ENCODE assay signal across 8 cellular contexts in genomic region chr4:123588631-123589223, GRCh38.
DNase-seq lines count a peak whose midpoint lies in the region; ATAC-seq lines count a peak whose summit lies in the region.

No MANE protein-coding gene starts in this region.

- no peaks in the 10 kb centered on the region for H3K27me3 Mint-ChIP-seq in stimulated activated naive CD8-positive, alpha-beta T cell treated with anti-CD3 and anti-CD28 coated beads, Interleukin-15, amount 100 ng/mL, for 72 hours
- H3K27me3 Mint-ChIP-seq in effector memory CD8-positive, alpha-beta T cell: no peaks in the 10 kb centered on the region

- DNase-seq in NCI-H526 (lab: John Stamatoyannopoulos, UW): peak; percentile 91 to 97
- DNase-seq in foreskin melanocyte: peak; percentile 93
- no peak for DNase-seq in stimulated activated naive CD8-positive, alpha-beta T cell treated with anti-CD3 and anti-CD28 coated beads, Interleukin-15, amount 100 ng/mL, for 72 hours
- no peak for DNase-seq in effector memory CD8-positive, alpha-beta T cell
- no peak for DNase-seq in posterior vena cava (ENCODE audit: low spot score)
- DNase-seq in RKO (ENCODE audit: low spot score): no peak

- peak; percentile 85 for ATAC-seq in GM18520 (IDR thresholded peaks at IDR 0.05; ENCODE audit: unreplicated experiment)
- ATAC-seq in HG02759 (IDR thresholded peaks at IDR 0.05; ENCODE audit: unreplicated experiment): peak; percentile 79
- ATAC-seq in stimulated activated naive CD8-positive, alpha-beta T cell treated with anti-CD3 and anti-CD28 coated beads, Interleukin-15, amount 100 ng/mL, for 72 hours: peak; percentile 50
- ATAC-seq in effector memory CD8-positive, alpha-beta T cell (replicated peaks): no peak

- H3K4me1 Mint-ChIP-seq in stimulated activated naive CD8-positive, alpha-beta T cell treated with anti-CD3 and anti-CD28 coated beads, Interleukin-15, amount 100 ng/mL, for 72 hours: peaks cover 10% of the 10 kb centered on the region
- H3K4me1 Mint-ChIP-seq in effector memory CD8-positive, alpha-beta T cell (ENCODE audit: low read depth in 2 of 2): no peaks in the 10 kb centered on the region

- no peak overlapping the region for H3K27ac Mint-ChIP-seq in stimulated activated naive CD8-positive, alpha-beta T cell treated with anti-CD3 and anti-CD28 coated beads, Interleukin-15, amount 100 ng/mL, for 72 hours
- no peak overlapping the region for H3K27ac Mint-ChIP-seq in effector memory CD8-positive, alpha-beta T cell

- H3K36me3 Mint-ChIP-seq in effector memory CD8-positive, alpha-beta T cell (ENCODE audit: insufficient read depth): no peaks in the 10 kb centered on the region

- intact Hi-C loops in posterior vena cava (cut with DNase I): no loop called here

- no peak overlapping the region for H3K4me3 Mint-ChIP-seq in stimulated activated naive CD8-positive, alpha-beta T cell treated with anti-CD3 and anti-CD28 coated beads, Interleukin-15, amount 100 ng/mL, for 72 hours
- H3K4me3 Mint-ChIP-seq in effector memory CD8-positive, alpha-beta T cell: no peak overlapping the region

- H3K9me3 Mint-ChIP-seq in stimulated activated naive CD8-positive, alpha-beta T cell treated with anti-CD3 and anti-CD28 coated beads, Interleukin-15, amount 100 ng/mL, for 72 hours: no peaks in the 10 kb centered on the region
- H3K9me3 Mint-ChIP-seq in effector memory CD8-positive, alpha-beta T cell: no peaks in the 10 kb centered on the region

Comparison
In these comparisons a context has a peak if more than half of its experiments do, and no peak if none do; other contexts are left out.
1. DNase-seq: peak in NCI-H526 (2 of 2) and foreskin melanocyte (single experiment); none in stimulated activated naive CD8-positive, alpha-beta T cell treated with anti-CD3 and anti-CD28 coated beads, Interleukin-15, amount 100 ng/mL, for 72 hours (0 of 2), effector memory CD8-positive, alpha-beta T cell (0 of 3), posterior vena cava (single experiment) and RKO (single experiment).